13 cellular contexts compared by ENCODE assay signal in the genomic region with DNA sequence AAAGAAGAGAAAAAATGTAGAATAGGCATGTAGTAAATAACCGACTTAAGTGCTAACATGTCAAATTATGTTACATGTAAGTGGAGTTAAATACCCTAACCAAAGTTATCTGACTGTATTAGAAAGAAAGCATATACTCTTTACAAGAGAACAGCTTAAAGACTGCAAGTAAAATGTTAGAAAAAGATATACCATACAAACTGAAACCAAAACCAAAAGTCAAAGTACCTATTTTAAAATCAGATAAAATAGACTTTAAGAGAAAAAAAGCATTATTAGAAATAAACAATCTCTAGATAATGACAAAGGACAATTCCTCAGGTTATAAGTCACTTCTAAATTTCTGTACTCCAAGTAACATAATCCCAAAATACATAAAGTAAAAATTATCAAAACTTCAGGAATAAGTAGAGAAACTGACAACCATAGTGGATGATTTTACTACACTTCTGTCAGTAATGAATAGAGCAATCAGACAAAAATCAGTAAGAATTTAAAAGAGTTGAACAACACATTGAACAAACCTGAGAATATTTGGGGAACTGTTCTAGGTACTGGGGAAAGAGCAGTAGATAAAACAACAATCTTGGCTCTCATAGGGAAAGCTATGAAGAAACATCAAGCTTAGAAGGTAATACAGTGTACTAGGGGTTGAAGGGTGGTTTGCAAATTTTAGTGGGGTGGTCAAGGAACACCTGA.
DNase-seq lines count a peak whose midpoint lies in the region; ATAC-seq and TF ChIP-seq lines count a peak whose summit lies in the region.
"Had no signal": no experiment of that assay in that cellular context is flagged by ENCODE, and none has a peak within 500 bp of the region (broad histone marks: within the 10 kb centered on the region; RNA-seq: fewer than 3 reads in every experiment).

No MANE protein-coding gene starts in this region.

- CTCF ChIA-PET in activated CD8-positive, alpha-beta T cell treated with anti-CD3 and anti-CD28 coated beads, Interleukin-2, amount 10 ng/mL, durations not matched to agents 7 days and 5 days (lab: Charles Lee): interaction anchor here (0.9 to 3.6 kb wide), 8 partner anchors 9 to 1138 kb away, joined by 3 to 25 read pairs (median 4); no protein-coding TSS in a partner anchor
- CTCF ChIA-PET in naive thymus-derived CD4-positive, alpha-beta T cell (lab: Charles Lee): interaction anchor here (1.0 kb wide), 1 partner anchor 12 kb away, joined by 5 read pairs; no protein-coding TSS in a partner anchor

- H3K27ac ChIP-seq in KMS-11: no peak overlapping the region; the same call in 1 of the 2 replicates
- H3K27ac ChIP-seq in naive thymus-derived CD4-positive, alpha-beta T cell (ENCODE audit: low read depth, low read length): no peak overlapping the region
- no peak overlapping the region for H3K27ac ChIP-seq in left ventricle myocardium inferior (replicated peaks)
- H3K27ac ChIP-seq: 22Rv1, testis had no signal

- H3K4me1 ChIP-seq in KMS-11 (ENCODE audit: low read depth, poor library complexity, severe bottlenecking) (peaks cover 22% of the 10 kb centered on the region), left ventricle myocardium inferior (no peaks in the 10 kb centered on the region)
- peaks cover 11 to 31% of the 10 kb centered on the region in 2 donors for H3K4me1 ChIP-seq in naive thymus-derived CD4-positive, alpha-beta T cell (ENCODE audit: control insufficient read depth in 2 of 2, insufficient read depth in 2 of 2, low read length in 2 of 2)

- H4K20me1 ChIP-seq in KMS-11 (ENCODE audit: insufficient read depth): no peaks in the 10 kb centered on the region

- DNase-seq in NOMO-1 treated with DMSO at 0.1 percent for 48 hours (lab: John Stamatoyannopoulos, UW; ENCODE audit: unreplicated experiment) (peak; percentile 5), NOMO-1 (lab: John Stamatoyannopoulos, UW; ENCODE audit: unreplicated experiment in 2 of 2) (no peak), left ventricle myocardium inferior (no peak), activated gamma-delta T cell treated with Interleukin-2 at 50 U/mL for 16 hours (no peak)
- peak; percentile 18 for DNase-seq in activated CD8-positive, alpha-beta T cell treated with anti-CD3 and anti-CD28 coated beads, Interleukin-2, amount 10 ng/mL, durations not matched to agents 7 days and 5 days
- DNase-seq in naive thymus-derived CD4-positive, alpha-beta T cell: no peak
- DNase-seq: left ventricle myocardium superior, testis had no signal

- H3K27ac Mint-ChIP-seq in activated CD8-positive, alpha-beta T cell treated with anti-CD3 and anti-CD28 coated beads, Interleukin-2, amount 10 ng/mL, durations not matched to agents 7 days and 5 days: peak overlapping the region; percentile 78
- peak overlapping the region; percentile 5 to 85 (median 56) for H3K27ac Mint-ChIP-seq in naive thymus-derived CD4-positive, alpha-beta T cell
- H3K27ac Mint-ChIP-seq: CD14-positive monocyte, IgD-negative memory B cell had no signal

- H3K27me3 Mint-ChIP-seq in activated CD8-positive, alpha-beta T cell treated with anti-CD3 and anti-CD28 coated beads, Interleukin-2, amount 10 ng/mL, durations not matched to agents 7 days and 5 days (ENCODE audit: low read depth): no peaks in the 10 kb centered on the region
- no peaks in the 10 kb centered on the region for H3K27me3 Mint-ChIP-seq in naive thymus-derived CD4-positive, alpha-beta T cell

- H2AFZ ChIP-seq in KMS-11 (ENCODE audit: low read depth): peak overlapping the region; percentile 24

- POLR2A ChIA-PET in activated CD8-positive, alpha-beta T cell treated with anti-CD3 and anti-CD28 coated beads, Interleukin-2, amount 10 ng/mL, durations not matched to agents 7 days and 5 days (lab: Charles Lee): interaction anchor here (0.7 to 1.4 kb wide), 4 partner anchors 15 to 967 kb away, joined by 3 read pairs; partner anchors contain the start of gene SFT2D2
- POLR2A ChIA-PET in naive thymus-derived CD4-positive, alpha-beta T cell (lab: Charles Lee): no interaction called here

- H3K4me3 ChIP-seq in KMS-11 (IDR thresholded peaks at IDR 0.05; ENCODE audit: insufficient read depth, low read depth, low read length) (peak overlapping the region; percentile 28), left ventricle myocardium inferior (no peak overlapping the region)
- H3K4me3 ChIP-seq in naive thymus-derived CD4-positive, alpha-beta T cell (ENCODE audit: low read length): peak overlapping the region; percentile 7
- H3K4me3 ChIP-seq: testis had no signal

- H3K9ac ChIP-seq in KMS-11: no peak overlapping the region

- peak overlapping the region; percentile 59 for H3K4me2 ChIP-seq in KMS-11

- H3K27me3 ChIP-seq in KMS-11 (ENCODE audit: insufficient read depth, low read depth) (no peaks in the 10 kb centered on the region), left ventricle myocardium inferior (ENCODE audit: low read depth) (no peaks in the 10 kb centered on the region)
- H3K27me3 ChIP-seq in naive thymus-derived CD4-positive, alpha-beta T cell (ENCODE audit: control insufficient read depth in 2 of 2, insufficient read depth in 2 of 2, low read length in 2 of 2): no peaks in the 10 kb centered on the region
- H3K27me3 ChIP-seq: testis had no signal

- H3K36me3 ChIP-seq in KMS-11 (ENCODE audit: insufficient read depth): no peaks in the 10 kb centered on the region
- no peaks in the 10 kb centered on the region for H3K36me3 ChIP-seq in naive thymus-derived CD4-positive, alpha-beta T cell (ENCODE audit: control insufficient read depth in 2 of 3, insufficient read depth in 3 of 3, low read length in 3 of 3)
- H3K36me3 ChIP-seq in left ventricle myocardium inferior: no peaks in the 10 kb centered on the region

- TF ChIP-seq CTCF in KMS-11 (conservative IDR thresholded peaks at IDR 0.05; ENCODE audit: low read depth, low read length) (no peak), left ventricle myocardium inferior (IDR thresholded peaks at IDR 0.05; ENCODE audit: borderline replicate concordance) (no peak)

- ATAC-seq in activated CD8-positive, alpha-beta T cell treated with anti-CD3 and anti-CD28 coated beads, Interleukin-2, amount 10 ng/mL, durations not matched to agents 7 days and 5 days: peak; percentile 34
- ATAC-seq in naive thymus-derived CD4-positive, alpha-beta T cell: no peak
- ATAC-seq in GM18868 (IDR thresholded peaks at IDR 0.05; ENCODE audit: unreplicated experiment): no peak
- ATAC-seq: left ventricle myocardium superior had no signal

- H3K9me3 ChIP-seq in naive thymus-derived CD4-positive, alpha-beta T cell (ENCODE audit: control insufficient read depth in 2 of 3, low read length in 3 of 3): no peaks in the 10 kb centered on the region
- H3K9me3 ChIP-seq in left ventricle myocardium inferior (replicated peaks): peaks cover 14% of the 10 kb centered on the region
- H3K9me3 ChIP-seq: testis had no signal

- peak overlapping the region; percentile 30 for H3K4me3 Mint-ChIP-seq in activated CD8-positive, alpha-beta T cell treated with anti-CD3 and anti-CD28 coated beads, Interleukin-2, amount 10 ng/mL, durations not matched to agents 7 days and 5 days
- peak overlapping the region in 9 of 10 donors; percentile 30 to 80 (median 60) for H3K4me3 Mint-ChIP-seq in naive thymus-derived CD4-positive, alpha-beta T cell
- H3K4me3 Mint-ChIP-seq: CD14-positive monocyte had no signal

- no peaks in the 10 kb centered on the region for H3K79me2 ChIP-seq in KMS-11 (ENCODE audit: insufficient read depth, low read depth)

- peaks cover 9% of the 10 kb centered on the region for H3K9me3 Mint-ChIP-seq in activated CD8-positive, alpha-beta T cell treated with anti-CD3 and anti-CD28 coated beads, Interleukin-2, amount 10 ng/mL, durations not matched to agents 7 days and 5 days (ENCODE audit: insufficient read depth)
- H3K9me3 Mint-ChIP-seq in naive thymus-derived CD4-positive, alpha-beta T cell: peaks cover 2 to 17% (median 6%) of the 10 kb centered on the region in 11 donors

- H3K4me1 Mint-ChIP-seq in activated CD8-positive, alpha-beta T cell treated with anti-CD3 and anti-CD28 coated beads, Interleukin-2, amount 10 ng/mL, durations not matched to agents 7 days and 5 days (ENCODE audit: low read depth): peaks cover 43% of the 10 kb centered on the region
- H3K4me1 Mint-ChIP-seq in naive thymus-derived CD4-positive, alpha-beta T cell: peaks cover 17 to 45% (median 34%) of the 10 kb centered on the region in 7 donors

- peaks cover 13% of the 10 kb centered on the region for H3K36me3 Mint-ChIP-seq in activated CD8-positive, alpha-beta T cell treated with anti-CD3 and anti-CD28 coated beads, Interleukin-2, amount 10 ng/mL, durations not matched to agents 7 days and 5 days (ENCODE audit: low read depth)
- peaks cover 0 to 21% (median 0%) of the 10 kb centered on the region in 5 donors for H3K36me3 Mint-ChIP-seq in naive thymus-derived CD4-positive, alpha-beta T cell
- H3K36me3 Mint-ChIP-seq: CD14-positive monocyte, IgD-negative memory B cell had no signal

- intact Hi-C loops in naive thymus-derived CD4-positive, alpha-beta T cell (cut with micrococcal nuclease): loop anchor here (2.0 to 10.0 kb wide), 6 partner anchors 46 to 183 kb away; partner anchors contain the start of gene SFT2D2 (in 1 of the 2)
- intact Hi-C loops in left ventricle myocardium inferior (cut with micrococcal nuclease): no loop called here

Comparison
In these comparisons a context has a peak if more than half of its experiments do, and no peak if none do; other contexts are left out.
1. DNase-seq: peak in NOMO-1 treated with DMSO at 0.1 percent for 48 hours (single experiment) and activated CD8-positive, alpha-beta T cell treated with anti-CD3 and anti-CD28 coated beads, Interleukin-2, amount 10 ng/mL, durations not matched to agents 7 days and 5 days (single experiment); none in NOMO-1 (0 of 2), naive thymus-derived CD4-positive, alpha-beta T cell (0 of 9), left ventricle myocardium inferior (single experiment) and activated gamma-delta T cell treated with Interleukin-2 at 50 U/mL for 16 hours (single experiment).